Comparison of ENCODE assay signal across 9 cellular contexts in genomic region chr2:88919087-88919738, GRCh38.
DNase-seq lines count a peak whose midpoint lies in the region; ATAC-seq and TF ChIP-seq lines count a peak whose summit lies in the region.
"Had no signal": no experiment of that assay in that cellular context is flagged by ENCODE, and none has a peak within 500 bp of the region (broad histone marks: within the 10 kb centered on the region; RNA-seq: fewer than 3 reads in every experiment).

No MANE protein-coding gene starts in this region.

- no peaks in the 10 kb centered on the region for H3K27me3 ChIP-seq in neutrophil

- no peaks in the 10 kb centered on the region for H3K9me3 ChIP-seq in neutrophil

- TF ChIP-seq CTCF in neutrophil (IDR thresholded peaks at IDR 0.05), result no peak

- H3K27ac ChIP-seq in neutrophil, result peak overlapping the region; percentile 22
- H3K27ac ChIP-seq: epithelial cell of prostate had no signal

- H3K36me3 ChIP-seq in neutrophil, result no peaks in the 10 kb centered on the region

- ATAC-seq in GM18907 (IDR thresholded peaks at IDR 0.05; ENCODE audit: unreplicated experiment), result no peak
- no peak for ATAC-seq in HG03039 (IDR thresholded peaks at IDR 0.05; ENCODE audit: unreplicated experiment)

- H3K4me1 ChIP-seq in neutrophil (ENCODE audit: control insufficient read depth in 1 of 2, insufficient read depth in 1 of 2, low read depth in 1 of 2, low read length in 1 of 2), result peaks cover 5 to 23% of the 10 kb centered on the region in 2 experiments

- H3K4me3 ChIP-seq in neutrophil (ENCODE audit: low read depth in 1 of 2, low read length in 1 of 2), result no peak overlapping the region

- peak; percentile 32 for DNase-seq in Daoy (ENCODE audit: low read depth)
- peak; percentile 6 for DNase-seq in LHCN-M2 (ENCODE audit: low read depth)
- DNase-seq in cerebellar cortex (ENCODE audit: low spot score), result peak; percentile 7
- DNase-seq in epidermal melanocyte (ENCODE audit: insufficient read length, low spot score), result no peak
- DNase-seq in HuH-7.5 (ENCODE audit: low spot score), result no peak

Comparison
In these comparisons a context has a peak if more than half of its experiments do, and no peak if none do; other contexts are left out.
1. DNase-seq: peak in Daoy (single experiment), LHCN-M2 (single experiment) and cerebellar cortex (single experiment); none in epidermal melanocyte (single experiment) and HuH-7.5 (single experiment).